In genomic region chr4:159305129-159305528, GRCh38 we compare ENCODE assay signal across 15 cellular contexts.
A peak's percentile ranks its signal among the peaks of the same experiment; 100 is the strongest.
DNase-seq lines count a peak whose midpoint lies in the region; ATAC-seq and TF ChIP-seq lines count a peak whose summit lies in the region.
"Had no signal": no experiment of that assay in that cellular context is flagged by ENCODE, and none has a peak within 500 bp of the region (broad histone marks: within the 10 kb centered on the region; RNA-seq: fewer than 3 reads in every experiment).

No MANE protein-coding gene starts in this region.

- intact Hi-C loops in body of pancreas (cut with DNase I): no loop called here

- no peak for TF ChIP-seq CTCF in brain microvascular endothelial cell (IDR thresholded peaks at IDR 0.05; ENCODE audit: low read depth, low read length, missing control alignments)
- no peak for TF ChIP-seq CTCF in body of pancreas (IDR thresholded peaks at IDR 0.05)

- in situ Hi-C loops in brain microvascular endothelial cell (cut with HindIII; ENCODE audit: low pct_ligation_motif_present, low sequenced_read_pairs): no loop called here

- H3K9me3 ChIP-seq in body of pancreas: no peaks in the 10 kb centered on the region
- H3K9me3 ChIP-seq: Caco-2 had no signal

- DNase-seq in DMS 273 treated with DMSO at 0.1 percent for 48 hours (lab: John Stamatoyannopoulos, UW) (peak; percentile 73), NCI-H2171 treated with DMSO at 0.1 percent for 48 hours (lab: John Stamatoyannopoulos, UW) (peak; percentile 64), foreskin melanocyte (peak; percentile 23), brain microvascular endothelial cell (no peak), body of pancreas (no peak)
- no peak for DNase-seq in central memory CD4-positive, alpha-beta T cell
- DNase-seq: AML-193; Caco-2; CD4-positive, alpha-beta T cell; DMS79 treated with DMSO at 0.1 percent for 48 hours; EL; H9 had no signal

- H3K4me1 ChIP-seq in body of pancreas: no peaks in the 10 kb centered on the region
- H3K4me1 ChIP-seq: Caco-2 had no signal

- H3K27me3 ChIP-seq in brain microvascular endothelial cell (replicated peaks) (no peaks in the 10 kb centered on the region), body of pancreas (no peaks in the 10 kb centered on the region)

- H3K27ac ChIP-seq in brain microvascular endothelial cell: no peak overlapping the region
- no peak overlapping the region for H3K27ac ChIP-seq in body of pancreas
- H3K27ac ChIP-seq: C4-2B had no signal

- no peak overlapping the region for H3K4me3 ChIP-seq in brain microvascular endothelial cell (ENCODE audit: low read depth, low read length)
- H3K4me3 ChIP-seq in body of pancreas: no peak overlapping the region
- H3K4me3 ChIP-seq: GM12878 had no signal

- 82 to 88% methylated on average over 2 of the region's 2 CpGs for WGBS in body of pancreas, 2 donors

- H3K36me3 ChIP-seq in brain microvascular endothelial cell (replicated peaks) (no peaks in the 10 kb centered on the region), body of pancreas (replicated peaks in 1 of 2; ENCODE audit: insufficient read depth in 1 of 2, low read depth in 2 of 2) (no peaks in the 10 kb centered on the region)

- no peak for ATAC-seq in body of pancreas
- ATAC-seq: GM12878, HepG2 had no signal

- no peak for TF ChIP-seq POLR2A in body of pancreas (IDR thresholded peaks at IDR 0.05)

Comparison
In these comparisons a context has a peak if more than half of its experiments do, and no peak if none do; other contexts are left out.
1. DNase-seq: peak in DMS 273 treated with DMSO at 0.1 percent for 48 hours (single experiment), NCI-H2171 treated with DMSO at 0.1 percent for 48 hours (single experiment) and foreskin melanocyte (single experiment); none in brain microvascular endothelial cell (single experiment), central memory CD4-positive, alpha-beta T cell (single experiment) and body of pancreas (0 of 4).